In genomic region chr7:75868153-75868552, GRCh38 we compare ENCODE assay signal across 19 cellular contexts. TPM values are rescaled to one million over a fixed set of nuclear protein-coding genes. Genes with fewer than 3 reads are reported as not detected.
DNase-seq lines count a peak whose midpoint lies in the region; ATAC-seq, FAIRE-seq and TF ChIP-seq lines count a peak whose summit lies in the region.
"Had no signal": no experiment of that assay in that cellular context is flagged by ENCODE, and none has a peak within 500 bp of the region (broad histone marks: within the 10 kb centered on the region; RNA-seq: fewer than 3 reads in every experiment).

No MANE protein-coding gene starts in this region.

- H3K9me3 ChIP-seq in HepG2 (ENCODE audit: low read length) (no peaks in the 10 kb centered on the region), right lobe of liver (no peaks in the 10 kb centered on the region), K562 (replicated peaks; ENCODE audit: control insufficient read depth, insufficient read depth, low read depth, low read length) (no peaks in the 10 kb centered on the region)
- H3K9me3 ChIP-seq: Caco-2, HAP-1 had no signal

- no peak overlapping the region for H3K4me3 ChIP-seq in HepG2 (replicated peaks in 1 of 3; ENCODE audit: insufficient read depth in 1 of 3, low read depth in 2 of 3, low read length in 3 of 3)
- no peak overlapping the region for H3K4me3 ChIP-seq in right lobe of liver
- H3K4me3 ChIP-seq in K562 = no peak overlapping the region
- H3K4me3 ChIP-seq: HAP-1 had no signal

- FAIRE-seq in HepG2 (lab: Jason Lieb, UNC) (no peak), K562 (lab: Jason Lieb, UNC) (no peak)
- FAIRE-seq: G401.6, GM12892, H54 had no signal

- in situ Hi-C loops in HepG2 (cut with HindIII; ENCODE audit: extremely low pct_ligation_motif_present, low pct_unique_long_range_greater_than_20kb) = loop anchor here (5.0 kb wide), 1 partner anchor 149 kb away; no protein-coding TSS in a partner anchor
- in situ Hi-C loops in K562 (cut with MboI) = loop anchor here (5.0 kb wide), 1 partner anchor 154 kb away; no protein-coding TSS in a partner anchor

- TF ChIP-seq POLR2A in HepG2 (IDR thresholded peaks at IDR 0.05; ENCODE audit: insufficient read depth in 1 of 2, low read depth in 2 of 2, low read length in 2 of 2) = no peak
- no peak for TF ChIP-seq POLR2A in right lobe of liver (IDR thresholded peaks at IDR 0.05)
- no peak for TF ChIP-seq POLR2A in K562 (conservative IDR thresholded peaks at IDR 0.05)
- TF ChIP-seq POLR2A in erythroblast (IDR thresholded peaks at IDR 0.05; ENCODE audit: low read length) = no peak

- H3K27me3 ChIP-seq in HepG2 (ENCODE audit: control insufficient read depth in 1 of 2, insufficient read depth in 2 of 2, low read length in 2 of 2) (no peaks in the 10 kb centered on the region), right lobe of liver (no peaks in the 10 kb centered on the region), K562 (ENCODE audit: control insufficient read depth in 2 of 2, insufficient read depth in 2 of 2, low read length in 2 of 2) (no peaks in the 10 kb centered on the region)

- H3K79me2 ChIP-seq in HepG2 (ENCODE audit: insufficient read depth, low read length) = no peaks in the 10 kb centered on the region
- no peaks in the 10 kb centered on the region for H3K79me2 ChIP-seq in K562 (ENCODE audit: control insufficient read depth, insufficient read depth, low read length)

- TF ChIP-seq RAD21 in HepG2 (CRISPR knock-in tag; IDR thresholded peaks at IDR 0.05) = no peak
- TF ChIP-seq RAD21 in K562 (CRISPR knock-in tag; conservative IDR thresholded peaks at IDR 0.05 in 1 of 2, IDR thresholded peaks at IDR 0.05 in 1 of 2) = no peak

- TF ChIP-seq EP300 in HepG2 (IDR thresholded peaks at IDR 0.05; ENCODE audit: low read depth in 2 of 2, low read length in 2 of 2) (no peak), HepG2 (CRISPR knock-in tag; IDR thresholded peaks at IDR 0.05; ENCODE audit: borderline replicate concordance) (no peak), K562 (IDR thresholded peaks at IDR 0.05; ENCODE audit: low read length) (no peak)

- no peak overlapping the region for H2AFZ ChIP-seq in HepG2 (ENCODE audit: low read length)
- H2AFZ ChIP-seq in K562 (ENCODE audit: low read depth, low read length) = no peak overlapping the region

- BruUV-seq in HepG2 (replicated peaks; lab: Mats Ljungman, UMichigan) (no TSS peak), K562 (replicated peaks; lab: Mats Ljungman, UMichigan) (no TSS peak)

- ATAC-seq in HepG2 (no peak), right lobe of liver (no peak), K562 (no peak)

- POLR2A ChIA-PET in HepG2 (lab: Yijun Ruan, JAX) = interaction anchor here (1.1 kb wide), 1 partner anchor 52 kb away, joined by 3 read pairs; no protein-coding TSS in a partner anchor
- POLR2A ChIA-PET in K562 (lab: Yijun Ruan, JAX) = interaction anchor here (0.7 kb wide), 1 partner anchor 11 kb away, joined by 3 read pairs; the partner anchor contains the start of gene RHBDD2

- no peak overlapping the region for H3K4me2 ChIP-seq in HepG2 (ENCODE audit: low read depth, low read length)
- H3K4me2 ChIP-seq in K562 (ENCODE audit: insufficient read depth, low read length) = no peak overlapping the region

- H3K27ac ChIP-seq in HepG2 (ENCODE audit: extremely low read length, insufficient read depth, low read length) = no peak overlapping the region
- H3K27ac ChIP-seq in right lobe of liver = no peak overlapping the region
- H3K27ac ChIP-seq in K562 (ENCODE audit: extremely low read depth, low read depth, low read length) = no peak overlapping the region

- CTCF ChIA-PET in HepG2 (lab: Yijun Ruan, JAX; ENCODE audit: low intra/inter-chr PET ratio, low total read pairs) = interaction anchor here (3.6 kb wide), 1 partner anchor 152 kb away, joined by 39 read pairs; no protein-coding TSS in a partner anchor
- CTCF ChIA-PET in K562 (lab: Yijun Ruan, JAX; ENCODE audit: low intra/inter-chr PET ratio) = interaction anchor here (0.6 to 4.3 kb wide), 2 partner anchors 153 to 161 kb away, joined by 6 to 95 read pairs; no protein-coding TSS in a partner anchor

- TF ChIP-seq CTCF in HepG2 (CRISPR knock-in tag; IDR thresholded peaks at IDR 0.05) = no peak
- TF ChIP-seq CTCF in right lobe of liver (IDR thresholded peaks at IDR 0.05) = no peak
- no peak for TF ChIP-seq CTCF in K562 (IDR thresholded peaks at IDR 0.05 in 2 of 3, conservative IDR thresholded peaks at IDR 0.05 in 1 of 3; ENCODE audit: insufficient read depth in 2 of 3, low read depth in 1 of 3, low read length in 3 of 3)

- intact Hi-C loops in HepG2 (cut with micrococcal nuclease; ENCODE audit: unreplicated experiment) = no loop called here
- intact Hi-C loops in right lobe of liver (cut with DNase I) = loop anchor here (5.0 to 10.0 kb wide), 2 partner anchors 147 to 154 kb away; no protein-coding TSS in a partner anchor
- intact Hi-C loops in K562 (cut with micrococcal nuclease) = loop anchor here (5.0 kb wide), 3 partner anchors 104 to 444 kb away; no protein-coding TSS in a partner anchor

- H3K36me3 ChIP-seq in HepG2 (replicated peaks in 1 of 2; ENCODE audit: control insufficient read depth in 1 of 2, insufficient read depth in 2 of 2, low read length in 2 of 2) (no peaks in the 10 kb centered on the region), right lobe of liver (no peaks in the 10 kb centered on the region), K562 (ENCODE audit: control insufficient read depth, insufficient read depth, low read length) (no peaks in the 10 kb centered on the region)
- H3K36me3 ChIP-seq: HAP-1 had no signal

- H3K4me1 ChIP-seq in HepG2 (ENCODE audit: insufficient read depth, low read length) (peaks cover 33% of the 10 kb centered on the region), right lobe of liver (peaks cover 0 to 6% (median 0%) of the 10 kb centered on the region in 4 donors), K562 (replicated peaks in 1 of 2; ENCODE audit: control insufficient read depth in 2 of 2, insufficient read depth in 2 of 2, low read length in 2 of 2) (peaks cover 15 to 21% of the 10 kb centered on the region in 2 experiments; a peak in 4 of 5 replicates)
- H3K4me1 ChIP-seq: HAP-1 had no signal

- H3K9ac ChIP-seq in HepG2 (ENCODE audit: insufficient read depth, low read depth, low read length) = no peak overlapping the region
- no peak overlapping the region for H3K9ac ChIP-seq in K562 (ENCODE audit: insufficient read depth in 1 of 2, low read depth in 2 of 2, low read length in 2 of 2)

- WGBS in HepG2 (ENCODE audit: low lambda C conversion rate) = 71% methylated on average over 2 of the region's 2 CpGs
- 96% methylated on average over 2 of the region's 2 CpGs for WGBS in right lobe of liver (ENCODE audit: insufficient coverage, low coverage, low lambda C conversion rate, missing lambda C conversion rate)
- 54% methylated on average over 2 of the region's 2 CpGs for WGBS in K562 (ENCODE audit: insufficient coverage, low coverage, missing lambda C conversion rate)

- H4K20me1 ChIP-seq in HepG2 (ENCODE audit: insufficient read depth, low read length) (no peaks in the 10 kb centered on the region), K562 (replicated peaks; ENCODE audit: control insufficient read depth, insufficient read depth, low read length) (no peaks in the 10 kb centered on the region)

- H3K9me1 ChIP-seq in K562 (ENCODE audit: control insufficient read depth, insufficient read depth, low read length) = no peaks in the 10 kb centered on the region

- DNase-seq in HepG2 (ENCODE audit: low spot score) = no peak
- no peak for DNase-seq in right lobe of liver
- DNase-seq in K562 (ENCODE audit: extremely low read depth in 1 of 4, low spot score in 3 of 4) = no peak
- no peak for DNase-seq in erythroblast (lab: John Stamatoyannopoulos, UW)
- DNase-seq in stimulated activated CD4-positive, alpha-beta T cell treated with anti-CD3 and anti-CD28 coated beads, Interleukin-15, amount 100 ng/mL, for 24 hours = no peak
- DNase-seq: 8988T; C1 segment of cervical spinal cord; Caco-2; CD4-positive, alpha-beta memory T cell; DMS153; DND-41; GOT3; HFFc6 had no signal

RNA-seq across cellular contexts. Expression of gene RHBDD2, which starts 10.7 kb away (rescaled TPM):
- total RNA-seq in HepG2 (2016; rRNA removed; fragmentation: Illumina TruSeq; extraction: Trizol) = 14.9 and 23.1 TPM in 2 replicates
- 18.8 and 23.7 TPM in 2 replicates for total RNA-seq in HepG2 (2016; cell fraction: cytosol; rRNA removed; fragmentation: Illumina TruSeq; extraction: Trizol; ENCODE audit: low read depth)
- total RNA-seq in HepG2 (2016; cell fraction: insoluble cytoplasmic fraction; rRNA removed; fragmentation: Illumina TruSeq; extraction: Trizol) = 9.2 and 24.2 TPM in 2 replicates
- 29.8 and 37.0 TPM in 2 replicates for total RNA-seq in HepG2 (2016; cell fraction: membrane; rRNA removed; fragmentation: Illumina TruSeq; extraction: Trizol)
- total RNA-seq in HepG2 (2016; cell fraction: nucleus; rRNA removed; fragmentation: Illumina TruSeq; extraction: Trizol) = 16.7 and 24.5 TPM in 2 replicates
- 26.4 and 41.1 TPM in 2 replicates for polyA plus RNA-seq in HepG2 (2011; rRNA removed)
- 34.8 and 35.2 TPM in 2 replicates for polyA plus RNA-seq in HepG2 (2011; cell fraction: cytosol; rRNA removed)
- polyA plus RNA-seq in HepG2 (2011; cell fraction: nucleus; rRNA removed) = 33.3 and 35.1 TPM in 2 replicates
- 22.8 and 42.0 TPM in 2 replicates for polyA plus RNA-seq in HepG2 (2012)
- polyA plus RNA-seq in HepG2 (2016; cell fraction: cytosol; fragmentation: Illumina TruSeq; extraction: Trizol; ENCODE audit: low read depth) = 39.1 and 46.7 TPM in 2 replicates
- polyA plus RNA-seq in HepG2 (2016; cell fraction: insoluble cytoplasmic fraction; fragmentation: Illumina TruSeq; extraction: Trizol; ENCODE audit: low read depth) = 17.9 and 21.5 TPM in 2 replicates
- 52.8 and 61.8 TPM in 2 replicates for polyA plus RNA-seq in HepG2 (2016; cell fraction: membrane; fragmentation: Illumina TruSeq; extraction: Trizol; ENCODE audit: low read depth)
- 57.7 and 58.2 TPM in 2 replicates for polyA plus RNA-seq in HepG2 (2016; cell fraction: nucleus; fragmentation: Illumina TruSeq; extraction: Trizol; ENCODE audit: insufficient read depth, low read depth)
- 49.6 and 101 TPM in 2 replicates for polyA minus RNA-seq in HepG2 (2011; rRNA and poly(A)+ RNA removed; ENCODE audit: low replicate concordance)
- 17.8 and 22.2 TPM in 2 replicates for polyA minus RNA-seq in HepG2 (2011; cell fraction: cytosol; rRNA and poly(A)+ RNA removed)
- 12.7 and 13.4 TPM in 2 replicates for polyA minus RNA-seq in HepG2 (2011; cell fraction: nucleus; rRNA and poly(A)+ RNA removed)
- total RNA-seq in right lobe of liver = 10 to 100 TPM; 24.4 to 56.1 (median 31.7) TPM
- 22.0 and 61.8 TPM in 2 replicates for total RNA-seq in K562 (2011; cell fraction: chromatin; rRNA removed; ENCODE audit: low replicate concordance)
- 61.1 and 68.0 TPM in 2 replicates for total RNA-seq in K562 (2011; cell fraction: nucleolus; rRNA removed)
- 53.5 and 72.0 TPM in 2 replicates for total RNA-seq in K562 (2011; cell fraction: nucleoplasm; rRNA removed)
- 22.3 and 29.1 TPM in 2 replicates for total RNA-seq in K562 (2014; rRNA removed)
- 11.0 and 11.8 TPM in 2 replicates for total RNA-seq in K562 (2014; rRNA removed; fragmentation: Illumina TruSeq; extraction: Trizol)
- 14.5 and 14.9 TPM in 2 replicates for total RNA-seq in K562 (2015; rRNA removed; fragmentation: Illumina TruSeq; extraction: Trizol)
- total RNA-seq in K562 (2021) = 33.6 and 36.7 TPM in 2 replicates
- polyA plus RNA-seq in K562 (2011; rRNA removed) = 17.9 and 33.4 TPM in 2 replicates
- polyA plus RNA-seq in K562 (2011; cell fraction: cytosol; rRNA removed) = 31.3 and 72.7 TPM in 2 replicates
- 19.7 and 50.0 TPM in 2 replicates for polyA plus RNA-seq in K562 (2011; cell fraction: nucleus; rRNA removed)
- polyA plus RNA-seq in K562 (2012) = 37.9 and 107 TPM in 2 replicates
- 23.8 and 45.5 TPM in 2 replicates for polyA plus RNA-seq in K562 (2014; fragmentation: Illumina TruSeq; extraction: Trizol)
- polyA plus RNA-seq in K562 (2014; fragmentation: Nextera tagmentation; extraction: Ambion mirVana) = 1 to 10 TPM; 3.3 to 5.4 TPM
- 20.1 and 20.9 TPM in 2 replicates for polyA plus RNA-seq in K562 (2014; rRNA removed)
- 12.8 and 15.1 TPM in 2 replicates for polyA minus RNA-seq in K562 (2011; rRNA and poly(A)+ RNA removed)
- polyA minus RNA-seq in K562 (2011; cell fraction: cytosol; rRNA and poly(A)+ RNA removed) = 20.8 and 31.7 TPM in 2 replicates
- 10.0 and 15.5 TPM in 2 replicates for polyA minus RNA-seq in K562 (2011; cell fraction: nucleus; rRNA and poly(A)+ RNA removed)

RNA-seq across cellular contexts. Expression of gene POR, which starts 46.8 kb away (rescaled TPM):
- total RNA-seq in HepG2 (2016; rRNA removed; fragmentation: Illumina TruSeq; extraction: Trizol) (115 and 266 TPM in 2 replicates), right lobe of liver (1,000 to 10,000 TPM in 1 of 6 experiments, 100 to 1,000 TPM in 5; 370 to 1,042 (median 725) TPM), K562 (2014; rRNA removed) (137 and 192 TPM in 2 replicates), K562 (2014; rRNA removed; fragmentation: Illumina TruSeq; extraction: Trizol) (36.0 and 53.7 TPM in 2 replicates), K562 (2015; rRNA removed; fragmentation: Illumina TruSeq; extraction: Trizol) (40.8 and 42.0 TPM in 2 replicates), K562 (2021) (138 and 142 TPM in 2 replicates)
- total RNA-seq in HepG2 (2016; cell fraction: cytosol; rRNA removed; fragmentation: Illumina TruSeq; extraction: Trizol; ENCODE audit: low read depth) = 43.6 and 47.9 TPM in 2 replicates
- total RNA-seq in HepG2 (2016; cell fraction: insoluble cytoplasmic fraction; rRNA removed; fragmentation: Illumina TruSeq; extraction: Trizol) = 95.7 and 270 TPM in 2 replicates
- total RNA-seq in HepG2 (2016; cell fraction: membrane; rRNA removed; fragmentation: Illumina TruSeq; extraction: Trizol) = 55.5 and 56.9 TPM in 2 replicates
- total RNA-seq in HepG2 (2016; cell fraction: nucleus; rRNA removed; fragmentation: Illumina TruSeq; extraction: Trizol) = 260 and 301 TPM in 2 replicates
- polyA plus RNA-seq in HepG2 (2011; rRNA removed) (145 and 208 TPM in 2 replicates), K562 (2011; rRNA removed) (33.8 and 51.7 TPM in 2 replicates), K562 (2014; fragmentation: Illumina TruSeq; extraction: Trizol) (75.6 and 89.8 TPM in 2 replicates), K562 (2014; fragmentation: Nextera tagmentation; extraction: Ambion mirVana) (10 to 100 TPM in 1 of 2 experiments, 1 to 10 TPM in 1; 4.7 to 10.6 TPM), K562 (2014; rRNA removed) (67.5 and 76.6 TPM in 2 replicates)
- 143 and 190 TPM in 2 replicates for polyA plus RNA-seq in HepG2 (2011; cell fraction: cytosol; rRNA removed)
- 1,024 and 1,039 TPM in 2 replicates for polyA plus RNA-seq in HepG2 (2011; cell fraction: nucleus; rRNA removed)
- polyA plus RNA-seq in HepG2 (2012) = 325 and 360 TPM in 2 replicates
- 22.8 and 25.4 TPM in 2 replicates for polyA plus RNA-seq in HepG2 (2016; cell fraction: cytosol; fragmentation: Illumina TruSeq; extraction: Trizol; ENCODE audit: low read depth)
- 63.7 and 80.6 TPM in 2 replicates for polyA plus RNA-seq in HepG2 (2016; cell fraction: insoluble cytoplasmic fraction; fragmentation: Illumina TruSeq; extraction: Trizol; ENCODE audit: low read depth)
- polyA plus RNA-seq in HepG2 (2016; cell fraction: membrane; fragmentation: Illumina TruSeq; extraction: Trizol; ENCODE audit: low read depth) = 25.4 and 30.4 TPM in 2 replicates
- polyA plus RNA-seq in HepG2 (2016; cell fraction: nucleus; fragmentation: Illumina TruSeq; extraction: Trizol; ENCODE audit: insufficient read depth, low read depth) = 367 and 407 TPM in 2 replicates
- polyA minus RNA-seq in HepG2 (2011; rRNA and poly(A)+ RNA removed; ENCODE audit: low replicate concordance) = 85.0 and 445 TPM in 2 replicates
- polyA minus RNA-seq in HepG2 (2011; cell fraction: cytosol; rRNA and poly(A)+ RNA removed) = 256 and 348 TPM in 2 replicates
- polyA minus RNA-seq in HepG2 (2011; cell fraction: nucleus; rRNA and poly(A)+ RNA removed) = 174 and 240 TPM in 2 replicates
- 102 and 236 TPM in 2 replicates for total RNA-seq in K562 (2011; cell fraction: chromatin; rRNA removed; ENCODE audit: low replicate concordance)
- 297 and 329 TPM in 2 replicates for total RNA-seq in K562 (2011; cell fraction: nucleolus; rRNA removed)
- total RNA-seq in K562 (2011; cell fraction: nucleoplasm; rRNA removed) = 126 and 148 TPM in 2 replicates
- polyA plus RNA-seq in K562 (2011; cell fraction: cytosol; rRNA removed) = 42.7 and 139 TPM in 2 replicates
- 158 and 263 TPM in 2 replicates for polyA plus RNA-seq in K562 (2011; cell fraction: nucleus; rRNA removed)
- 72.0 and 103 TPM in 2 replicates for polyA plus RNA-seq in K562 (2012)
- polyA minus RNA-seq in K562 (2011; rRNA and poly(A)+ RNA removed) = 24.0 and 27.0 TPM in 2 replicates
- 76.6 and 85.5 TPM in 2 replicates for polyA minus RNA-seq in K562 (2011; cell fraction: cytosol; rRNA and poly(A)+ RNA removed)
- 41.2 and 50.2 TPM in 2 replicates for polyA minus RNA-seq in K562 (2011; cell fraction: nucleus; rRNA and poly(A)+ RNA removed)

RNA-seq across cellular contexts. Expression of gene CCL24, which starts 54.5 kb away (rescaled TPM):
- not detected in 2 replicates for total RNA-seq in HepG2 (2016; rRNA removed; fragmentation: Illumina TruSeq; extraction: Trizol)
- total RNA-seq in HepG2 (2016; cell fraction: cytosol; rRNA removed; fragmentation: Illumina TruSeq; extraction: Trizol; ENCODE audit: low read depth) = not detected in 2 replicates
- total RNA-seq in HepG2 (2016; cell fraction: insoluble cytoplasmic fraction; rRNA removed; fragmentation: Illumina TruSeq; extraction: Trizol) = not detected in 2 replicates
- not detected in 2 replicates for total RNA-seq in HepG2 (2016; cell fraction: membrane; rRNA removed; fragmentation: Illumina TruSeq; extraction: Trizol)
- not detected in 2 replicates for total RNA-seq in HepG2 (2016; cell fraction: nucleus; rRNA removed; fragmentation: Illumina TruSeq; extraction: Trizol)
- not detected in 2 replicates for polyA plus RNA-seq in HepG2 (2011; rRNA removed)
- not detected in 2 replicates for polyA plus RNA-seq in HepG2 (2011; cell fraction: cytosol; rRNA removed)
- polyA plus RNA-seq in HepG2 (2011; cell fraction: nucleus; rRNA removed) = not detected in 2 replicates
- polyA plus RNA-seq in HepG2 (2012) = not detected in 2 replicates
- polyA plus RNA-seq in HepG2 (2016; cell fraction: cytosol; fragmentation: Illumina TruSeq; extraction: Trizol; ENCODE audit: low read depth) = not detected in 2 replicates
- polyA plus RNA-seq in HepG2 (2016; cell fraction: insoluble cytoplasmic fraction; fragmentation: Illumina TruSeq; extraction: Trizol; ENCODE audit: low read depth) = not detected in 2 replicates
- polyA plus RNA-seq in HepG2 (2016; cell fraction: membrane; fragmentation: Illumina TruSeq; extraction: Trizol; ENCODE audit: low read depth) = not detected in 2 replicates
- polyA plus RNA-seq in HepG2 (2016; cell fraction: nucleus; fragmentation: Illumina TruSeq; extraction: Trizol; ENCODE audit: insufficient read depth, low read depth) = not detected in 2 replicates
- 0.42 TPM in 1 of 2 replicates, not detected in the other for polyA minus RNA-seq in HepG2 (2011; rRNA and poly(A)+ RNA removed; ENCODE audit: low replicate concordance)
- not detected in 2 replicates for polyA minus RNA-seq in HepG2 (2011; cell fraction: cytosol; rRNA and poly(A)+ RNA removed)
- not detected in 2 replicates for polyA minus RNA-seq in HepG2 (2011; cell fraction: nucleus; rRNA and poly(A)+ RNA removed)
- 1 to 10 TPM in 2 of 6 experiments, not detected in 4; 1.1 to 1.2 TPM for total RNA-seq in right lobe of liver
- total RNA-seq in K562 (2011; cell fraction: chromatin; rRNA removed; ENCODE audit: low replicate concordance) = 2.5 TPM in 1 of 2 replicates, not detected in the other
- total RNA-seq in K562 (2011; cell fraction: nucleolus; rRNA removed) = 2.9 and 3.2 TPM in 2 replicates
- total RNA-seq in K562 (2011; cell fraction: nucleoplasm; rRNA removed) = 2.6 TPM in 1 of 2 replicates, not detected in the other
- 0.45 and 1.0 TPM in 2 replicates for total RNA-seq in K562 (2014; rRNA removed)
- 0.38 and 0.58 TPM in 2 replicates for total RNA-seq in K562 (2014; rRNA removed; fragmentation: Illumina TruSeq; extraction: Trizol)
- 1.8 TPM in 2 replicates for total RNA-seq in K562 (2015; rRNA removed; fragmentation: Illumina TruSeq; extraction: Trizol)
- 0.45 and 0.80 TPM in 2 replicates for total RNA-seq in K562 (2021)
- polyA plus RNA-seq in K562 (2011; rRNA removed) = 1.1 and 3.6 TPM in 2 replicates
- polyA plus RNA-seq in K562 (2011; cell fraction: cytosol; rRNA removed) = 1.7 and 10.5 TPM in 2 replicates
- polyA plus RNA-seq in K562 (2011; cell fraction: nucleus; rRNA removed) = 2.2 TPM in 1 of 2 replicates, not detected in the other
- polyA plus RNA-seq in K562 (2012) = 0.92 and 1.1 TPM in 2 replicates
- polyA plus RNA-seq in K562 (2014; fragmentation: Illumina TruSeq; extraction: Trizol) = 1.0 TPM in 2 replicates
- polyA plus RNA-seq in K562 (2014; fragmentation: Nextera tagmentation; extraction: Ambion mirVana) = under 1 TPM in 1 of 2 experiments, not detected in 1; 0.85 TPM
- 0.77 and 1.3 TPM in 2 replicates for polyA plus RNA-seq in K562 (2014; rRNA removed)
- 0.42 and 2.8 TPM in 2 replicates for polyA minus RNA-seq in K562 (2011; rRNA and poly(A)+ RNA removed)
- polyA minus RNA-seq in K562 (2011; cell fraction: cytosol; rRNA and poly(A)+ RNA removed) = not detected in 2 replicates
- polyA minus RNA-seq in K562 (2011; cell fraction: nucleus; rRNA and poly(A)+ RNA removed) = not detected in 2 replicates
- total RNA-seq: A673; Caco-2; CD4-positive, alpha-beta memory T cell; HFFc6 had no signal
- polyA plus RNA-seq: BJ; CD4-positive, alpha-beta memory T cell had no signal

Comparison
In these comparisons a context has a peak if more than half of its experiments do, and no peak if none do; other contexts are left out.
1. Of the 241 proteins assayed by ChIP-seq in both HepG2 and K562: peak only in HepG2: none; only in K562: MAFG; in both: MAFF and MAFK; in neither: 238.